ENCODE assay signal across 8 cellular contexts in the genomic region with DNA sequence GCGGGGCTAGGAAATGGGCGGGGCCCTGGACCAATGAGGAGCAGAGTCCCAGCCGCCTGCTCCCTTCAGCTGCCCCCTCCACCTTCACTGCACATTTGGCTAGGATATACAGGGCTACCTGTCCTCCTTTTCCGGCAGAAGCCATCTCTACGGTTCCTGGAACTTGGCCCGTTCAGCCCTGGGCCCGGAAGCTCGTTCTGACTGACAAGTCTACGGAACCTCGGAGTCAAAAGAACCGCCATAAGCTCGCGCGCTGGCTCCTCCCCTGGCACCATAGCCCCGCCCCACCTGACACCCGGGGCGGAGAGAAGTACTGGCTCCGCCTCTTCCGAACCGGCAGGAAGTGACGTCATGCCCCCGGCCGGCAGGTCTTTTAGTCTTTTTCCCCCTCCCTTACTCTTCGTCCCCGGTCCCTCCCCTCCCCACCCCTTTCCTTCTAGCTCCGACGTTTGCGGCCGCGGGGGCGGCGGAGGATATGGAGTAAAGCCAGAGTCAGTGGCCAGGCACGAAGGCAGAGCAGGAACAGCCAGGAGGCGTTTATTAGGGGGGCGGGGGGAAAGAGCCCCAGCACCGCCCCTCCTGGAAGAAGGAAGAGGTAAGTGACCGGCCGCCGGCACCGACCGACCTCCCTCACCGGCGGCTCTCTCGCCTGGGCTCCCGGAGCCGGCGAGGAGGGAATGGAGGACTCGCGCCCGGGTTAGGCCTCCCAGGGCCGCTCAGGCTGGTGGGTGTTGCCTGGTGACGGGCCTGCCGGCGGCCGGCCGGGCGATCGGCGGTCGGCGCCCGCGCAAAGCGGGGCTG. TPM values are rescaled to one million over a fixed set of nuclear protein-coding genes. Genes with fewer than 3 reads are reported as not detected.
DNase-seq lines count a peak whose midpoint lies in the region; ATAC-seq, FAIRE-seq and TF ChIP-seq lines count a peak whose summit lies in the region.

Gene DEPDC4, minus strand, starts transcription at position 278 of the 801 bp plus-strand sequence. Its CDS starts 3 bp downstream, at position 275.
Gene SCYL2, plus strand, starts transcription at position 376 of the 801 bp plus-strand sequence. CDS start 15,794 bp downstream, outside the sequence.

- H3K9me3 ChIP-seq in sigmoid colon, result no peaks in the 10 kb centered on the region

- no peak for TF ChIP-seq CTCF in brain microvascular endothelial cell (IDR thresholded peaks at IDR 0.05; ENCODE audit: low read depth, low read length, missing control alignments)
- TF ChIP-seq CTCF in sigmoid colon (IDR thresholded peaks at IDR 0.05), result no peak

- no peaks in the 10 kb centered on the region for H3K36me3 ChIP-seq in brain microvascular endothelial cell (replicated peaks)
- no peaks in the 10 kb centered on the region for H3K36me3 ChIP-seq in sigmoid colon

- DNase-seq in NCI-H2107 treated with DMSO at 0.1 percent for 48 hours (lab: John Stamatoyannopoulos, UW; ENCODE audit: unreplicated experiment) (peak; percentile 85), UCSD-AML1 (lab: John Stamatoyannopoulos, UW; ENCODE audit: unreplicated experiment) (peak; percentile 97), brain microvascular endothelial cell (peak; percentile 98), iPS DF 4.7 (ENCODE audit: extremely low read depth, low spot score) (peak; percentile 74), sigmoid colon (peak; percentile 99)

- H3K4me1 ChIP-seq in sigmoid colon, result peaks cover 0 to 42% (median 29%) of the 10 kb centered on the region in 4 donors

- no peak for TF ChIP-seq EP300 in sigmoid colon (IDR thresholded peaks at IDR 0.05)

- peak; percentile 62 for FAIRE-seq in A204.1 (lab: Jason Lieb, UNC)

- no peaks in the 10 kb centered on the region for H3K27me3 ChIP-seq in brain microvascular endothelial cell (replicated peaks)
- H3K27me3 ChIP-seq in sigmoid colon, result no peaks in the 10 kb centered on the region

- peak; percentile 58 to 79 for TF ChIP-seq POLR2A in sigmoid colon (IDR thresholded peaks at IDR 0.05)

- H3K4me3 ChIP-seq in brain microvascular endothelial cell (ENCODE audit: low read depth, low read length) (peak within 1 kb of the TSS; percentile 88), sigmoid colon (peak within 1 kb of the TSS; percentile 80 to 99 (median 92))

- 0 to 1% methylated on average over 64 of the region's 64 CpGs for WGBS in sigmoid colon, 2 donors

- intact Hi-C loops in sigmoid colon (cut with DNase I), result loop anchor here (2.0 kb wide), 3 partner anchors 66 to 306 kb away; partner anchors contain the start of genes ACTR6, BLTP3B and GAS2L3

- ATAC-seq in GM18858 (IDR thresholded peaks at IDR 0.05; ENCODE audit: unreplicated experiment) (peak; percentile 75), HG03066 (IDR thresholded peaks at IDR 0.05; ENCODE audit: low read depth, unreplicated experiment) (peak; percentile 86)

- H3K27ac ChIP-seq in brain microvascular endothelial cell (peak within 1 kb of the TSS; percentile 80), sigmoid colon (peak within 1 kb of the TSS; percentile 94 to 99 (median 98))

- in situ Hi-C loops in brain microvascular endothelial cell (cut with HindIII; ENCODE audit: low pct_ligation_motif_present, low sequenced_read_pairs), result no loop called here

RNA-seq across cellular contexts. Expression of gene DEPDC4, which starts in this region (rescaled TPM):
- total RNA-seq in sigmoid colon, result under 1 TPM in 1 of 4 donors, not detected in 3; 0.82 TPM
- 1 to 10 TPM in 2 of 3 donors, under 1 TPM in 1; 0.60 to 1.2 (median 1.1) TPM for polyA plus RNA-seq in sigmoid colon

RNA-seq across cellular contexts. Expression of gene SCYL2, which starts in this region (rescaled TPM):
- 10 to 100 TPM; 52.4 to 97.3 (median 67.0) TPM for total RNA-seq in sigmoid colon
- 10 to 100 TPM; 17.5 to 26.8 (median 21.0) TPM for polyA plus RNA-seq in sigmoid colon

Comparison
In these comparisons a context has a peak if more than half of its experiments do, and no peak if none do; other contexts are left out.
1. Peak in every context shown above with its lines: DNase-seq, ATAC-seq, H3K4me3 ChIP-seq and H3K27ac ChIP-seq.